16 cellular contexts compared by ENCODE assay signal in the genomic region with DNA sequence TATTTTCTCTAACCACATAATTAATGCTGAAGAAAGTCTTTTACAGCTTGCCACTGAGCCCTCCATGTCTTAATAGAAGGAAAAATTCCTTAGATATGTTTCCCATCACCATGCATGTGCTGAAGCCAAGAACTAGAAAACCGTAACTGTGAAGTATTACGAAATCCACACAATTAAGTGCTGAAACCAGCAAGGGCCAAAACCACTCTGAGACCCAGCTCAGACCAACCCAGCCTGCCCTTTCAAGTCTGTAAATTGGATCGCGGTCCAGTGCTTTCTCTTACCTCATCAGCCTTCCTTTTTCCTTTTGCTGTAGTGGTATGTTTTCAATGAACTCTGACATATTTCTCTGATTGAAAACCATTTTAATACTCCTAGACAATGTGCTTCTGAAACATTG. TPM values are rescaled to one million over a fixed set of nuclear protein-coding genes. Genes with fewer than 3 reads are reported as not detected.
A peak's percentile ranks its signal among the peaks of the same experiment; 100 is the strongest.
DNase-seq lines count a peak whose midpoint lies in the region; ATAC-seq, FAIRE-seq and TF ChIP-seq lines count a peak whose summit lies in the region.
"Had no signal": no experiment of that assay in that cellular context is flagged by ENCODE, and none has a peak within 500 bp of the region (broad histone marks: within the 10 kb centered on the region; RNA-seq: fewer than 3 reads in every experiment).

No MANE protein-coding gene starts in this region.

- BruUV-seq in HepG2 (replicated peaks; lab: Mats Ljungman, UMichigan) = no TSS peak

- H3K14ac ChIP-seq in H1 (ENCODE audit: insufficient read length) = no peak overlapping the region

- no peak overlapping the region for H4K5ac ChIP-seq in H1 (ENCODE audit: insufficient read length, low read depth, low read length)

- no peak overlapping the region for H2AK5ac ChIP-seq in H1 (ENCODE audit: low read depth, low read length)

- FAIRE-seq in H1 (lab: Jason Lieb, UNC) (no peak), HepG2 (lab: Jason Lieb, UNC) (no peak)
- FAIRE-seq: urothelium cell line had no signal

- H3K56ac ChIP-seq in H1 (replicated peaks; ENCODE audit: insufficient read length, low read depth, low read length) = no peak overlapping the region

- H3K79me2 ChIP-seq in GM23248 (ENCODE audit: insufficient read depth) (peaks cover 15% of the 10 kb centered on the region), H1 (ENCODE audit: control insufficient read depth in 1 of 2, insufficient read depth in 2 of 2, low read length in 2 of 2) (no peaks in the 10 kb centered on the region), HepG2 (ENCODE audit: insufficient read depth, low read length) (no peaks in the 10 kb centered on the region), GM23338 (replicated peaks; ENCODE audit: insufficient read depth) (no peaks in the 10 kb centered on the region)

- no peaks in the 10 kb centered on the region for H3K9me3 Mint-ChIP-seq in GM23338
- H3K9me3 Mint-ChIP-seq in activated T-helper 2 cell treated with anti-CD3 and anti-CD28 coated beads, Interferon-gamma antibody, Interleukin-2, Interleukin-4, amounts not matched to agents 10 μg/mL and 5 μg/mL and 100 μg/mL, durations not matched to agents 14 hours and 24 hours and 36 hours = peaks cover 3% of the 10 kb centered on the region

- H3K18ac ChIP-seq in H1 (ENCODE audit: extremely low read depth, low read length) = no peak overlapping the region

- H2BK12ac ChIP-seq in H1 (ENCODE audit: low read depth, low read length) = no peak overlapping the region

- no peak overlapping the region for H2BK5ac ChIP-seq in H1 (ENCODE audit: low read depth, low read length)

- no peak overlapping the region for H4K8ac ChIP-seq in H1 (ENCODE audit: extremely low read depth, insufficient read depth, low read length)

- H3K9me3 ChIP-seq in GM23248 (ENCODE audit: low read depth) (no peaks in the 10 kb centered on the region), H1 (ENCODE audit: insufficient read depth in 2 of 2, low read depth in 1 of 2, low read length in 1 of 2) (no peaks in the 10 kb centered on the region), HepG2 (ENCODE audit: low read length) (no peaks in the 10 kb centered on the region)

- TF ChIP-seq EP300 in H1 (IDR thresholded peaks at IDR 0.05; ENCODE audit: borderline replicate concordance in 1 of 2, low read depth in 2 of 2, low read length in 2 of 2) (no peak), HepG2 (IDR thresholded peaks at IDR 0.05; ENCODE audit: low read depth in 2 of 2, low read length in 2 of 2) (no peak), HepG2 (CRISPR knock-in tag; IDR thresholded peaks at IDR 0.05; ENCODE audit: borderline replicate concordance) (no peak)

- peaks cover 6% of the 10 kb centered on the region; the same call in 2 of the 3 replicates for H3K4me1 Mint-ChIP-seq in GM23338
- no peaks in the 10 kb centered on the region for H3K4me1 Mint-ChIP-seq in activated T-helper 2 cell treated with anti-CD3 and anti-CD28 coated beads, Interferon-gamma antibody, Interleukin-2, Interleukin-4, amounts not matched to agents 10 μg/mL and 5 μg/mL and 100 μg/mL, durations not matched to agents 14 hours and 24 hours and 36 hours (ENCODE audit: low read depth)
- H3K4me1 Mint-ChIP-seq: activated CD8-positive, alpha-beta memory T cell treated with anti-CD3 and anti-CD28 coated beads, Interleukin-2, amount 10 ng/mL, durations not matched to agents 7 days and 5 days had no signal

- H3K36me3 ChIP-seq in GM23248 (ENCODE audit: low read depth) (no peaks in the 10 kb centered on the region), H1 (ENCODE audit: control insufficient read depth in 2 of 4, insufficient read depth in 4 of 4, low read length in 3 of 4) (no peaks in the 10 kb centered on the region), HepG2 (replicated peaks in 1 of 2; ENCODE audit: control insufficient read depth in 1 of 2, insufficient read depth in 2 of 2, low read length in 2 of 2) (no peaks in the 10 kb centered on the region), GM23338 (ENCODE audit: insufficient read depth) (no peaks in the 10 kb centered on the region)

- TF ChIP-seq POLR2A in H1 (IDR thresholded peaks at IDR 0.05; ENCODE audit: control extremely low read depth in 1 of 2, low read depth in 2 of 2, low read length in 2 of 2) = no peak
- no peak for TF ChIP-seq POLR2A in HepG2 (IDR thresholded peaks at IDR 0.05; ENCODE audit: insufficient read depth in 1 of 2, low read depth in 2 of 2, low read length in 2 of 2)

- in situ Hi-C loops in GM23248 (cut with MboI) (no loop called here), HepG2 (cut with HindIII; ENCODE audit: extremely low pct_ligation_motif_present, low pct_unique_long_range_greater_than_20kb) (no loop called here)

- H3K27ac Mint-ChIP-seq in GM23338 = no peak overlapping the region
- H3K27ac Mint-ChIP-seq in activated T-helper 2 cell treated with anti-CD3 and anti-CD28 coated beads, Interferon-gamma antibody, Interleukin-2, Interleukin-4, amounts not matched to agents 10 μg/mL and 5 μg/mL and 100 μg/mL, durations not matched to agents 14 hours and 24 hours and 36 hours = no peak overlapping the region
- H3K27ac Mint-ChIP-seq: activated CD8-positive, alpha-beta memory T cell treated with anti-CD3 and anti-CD28 coated beads, Interleukin-2, amount 10 ng/mL, durations not matched to agents 7 days and 5 days; activated naive CD8-positive, alpha-beta T cell; nephron progenitor cell had no signal

- H3K27ac ChIP-seq in GM23248 = no peak overlapping the region
- no peak overlapping the region for H3K27ac ChIP-seq in H1 (ENCODE audit: low read depth, low read length)
- no peak overlapping the region for H3K27ac ChIP-seq in HepG2 (ENCODE audit: extremely low read length, insufficient read depth, low read length)
- no peak overlapping the region for H3K27ac ChIP-seq in GM23338 (ENCODE audit: low read depth)
- H3K27ac ChIP-seq: VCaP had no signal

- TF ChIP-seq RAD21 in H1 (IDR thresholded peaks at IDR 0.05 in 1 of 2, conservative IDR thresholded peaks at IDR 0.05 in 1 of 2; ENCODE audit: low read depth in 2 of 2, low read length in 2 of 2) (no peak), HepG2 (CRISPR knock-in tag; IDR thresholded peaks at IDR 0.05) (no peak)

- peak overlapping the region; percentile 30 for H3K4me2 ChIP-seq in GM23248 (ENCODE audit: unreplicated experiment)
- no peak overlapping the region for H3K4me2 ChIP-seq in H1 (ENCODE audit: insufficient read depth in 1 of 2, low read depth in 2 of 2, low read length in 2 of 2)
- H3K4me2 ChIP-seq in HepG2 (ENCODE audit: low read depth, low read length) = no peak overlapping the region
- H3K4me2 ChIP-seq in GM23338 = no peak overlapping the region

- H2BK15ac ChIP-seq in H1 (ENCODE audit: low read length) = no peak overlapping the region

- H3K36me3 Mint-ChIP-seq in GM23338 (ENCODE audit: low read depth) = no peaks in the 10 kb centered on the region
- no peaks in the 10 kb centered on the region for H3K36me3 Mint-ChIP-seq in activated T-helper 2 cell treated with anti-CD3 and anti-CD28 coated beads, Interferon-gamma antibody, Interleukin-2, Interleukin-4, amounts not matched to agents 10 μg/mL and 5 μg/mL and 100 μg/mL, durations not matched to agents 14 hours and 24 hours and 36 hours (ENCODE audit: low read depth)
- H3K36me3 Mint-ChIP-seq: activated CD8-positive, alpha-beta memory T cell treated with anti-CD3 and anti-CD28 coated beads, Interleukin-2, amount 10 ng/mL, durations not matched to agents 7 days and 5 days; activated naive CD8-positive, alpha-beta T cell had no signal

- peaks cover 5% of the 10 kb centered on the region for H3K79me1 ChIP-seq in H1 (ENCODE audit: low read depth, low read length)

- H3K27me3 Mint-ChIP-seq in GM23338 (ENCODE audit: insufficient read depth, low read depth, poor library complexity) = no peaks in the 10 kb centered on the region
- H3K27me3 Mint-ChIP-seq in activated T-helper 2 cell treated with anti-CD3 and anti-CD28 coated beads, Interferon-gamma antibody, Interleukin-2, Interleukin-4, amounts not matched to agents 10 μg/mL and 5 μg/mL and 100 μg/mL, durations not matched to agents 14 hours and 24 hours and 36 hours (ENCODE audit: low read depth) = no peaks in the 10 kb centered on the region
- H3K27me3 Mint-ChIP-seq: activated CD8-positive, alpha-beta memory T cell treated with anti-CD3 and anti-CD28 coated beads, Interleukin-2, amount 10 ng/mL, durations not matched to agents 7 days and 5 days; activated naive CD8-positive, alpha-beta T cell had no signal

- H2BK120ac ChIP-seq in H1 (replicated peaks; ENCODE audit: low read depth, low read length) = no peak overlapping the region

- CTCF ChIA-PET in AG04449 (lab: Yijun Ruan, JAX) (interaction anchor here (1.0 kb wide), 1 partner anchor 9 kb away, joined by 3 read pairs; no protein-coding TSS in a partner anchor), H1 (lab: Charles Lee; ENCODE audit: partially characterized antibody) (interaction anchor here (0.5 to 3.2 kb wide), 4 partner anchors 21 to 632 kb away, joined by 3 to 10 read pairs (median 6); a partner anchor contains a TSS), HepG2 (lab: Yijun Ruan, JAX; ENCODE audit: low intra/inter-chr PET ratio, low total read pairs) (no interaction called here)

- H3K4ac ChIP-seq in H1 (replicated peaks; ENCODE audit: insufficient read length, low read depth, low read length) = no peak overlapping the region

- H3K23ac ChIP-seq in H1 (ENCODE audit: insufficient read length) = no peak overlapping the region

- no peak overlapping the region for H3K4me3 ChIP-seq in AG04449 (ENCODE audit: low read depth, low read length)
- no peak overlapping the region for H3K4me3 ChIP-seq in GM23248
- H3K4me3 ChIP-seq in H1 (ENCODE audit: extremely low read depth in 1 of 4, insufficient read depth in 2 of 4, low read depth in 3 of 4, low read length in 4 of 4) = no peak overlapping the region
- H3K4me3 ChIP-seq in HepG2 (replicated peaks in 1 of 3; ENCODE audit: insufficient read depth in 1 of 3, low read depth in 2 of 3, low read length in 3 of 3) = no peak overlapping the region
- no peak overlapping the region for H3K4me3 ChIP-seq in GM23338

- no peak for TF ChIP-seq CTCF in AG04449 (IDR thresholded peaks at IDR 0.05; ENCODE audit: insufficient read depth, low read length, missing control alignments)
- TF ChIP-seq CTCF in H1 (IDR thresholded peaks at IDR 0.05; ENCODE audit: control extremely low read depth in 1 of 3, insufficient read depth in 1 of 3, low read depth in 1 of 3, low read length in 3 of 3) = no peak
- TF ChIP-seq CTCF in HepG2 (CRISPR knock-in tag; IDR thresholded peaks at IDR 0.05) = no peak
- TF ChIP-seq CTCF in GM23338 (conservative IDR thresholded peaks at IDR 0.05; ENCODE audit: low read depth in 2 of 2) = no peak

- H3K4me1 ChIP-seq in GM23248 (ENCODE audit: insufficient read depth) (peaks cover 20% of the 10 kb centered on the region), H1 (replicated peaks in 1 of 4; ENCODE audit: control insufficient read depth in 3 of 4, insufficient read depth in 4 of 4, low read length in 3 of 4) (no peaks in the 10 kb centered on the region), HepG2 (ENCODE audit: insufficient read depth, low read length) (no peaks in the 10 kb centered on the region), GM23338 (ENCODE audit: insufficient read depth) (no peaks in the 10 kb centered on the region)

- no peak overlapping the region for H3K4me3 Mint-ChIP-seq in GM23338
- no peak overlapping the region for H3K4me3 Mint-ChIP-seq in activated T-helper 2 cell treated with anti-CD3 and anti-CD28 coated beads, Interferon-gamma antibody, Interleukin-2, Interleukin-4, amounts not matched to agents 10 μg/mL and 5 μg/mL and 100 μg/mL, durations not matched to agents 14 hours and 24 hours and 36 hours (ENCODE audit: low read depth)
- H3K4me3 Mint-ChIP-seq: activated CD8-positive, alpha-beta memory T cell treated with anti-CD3 and anti-CD28 coated beads, Interleukin-2, amount 10 ng/mL, durations not matched to agents 7 days and 5 days; activated naive CD8-positive, alpha-beta T cell; nephron progenitor cell had no signal

- H3K9me2 ChIP-seq in GM23248 (ENCODE audit: insufficient read depth) = no peaks in the 10 kb centered on the region
- no peaks in the 10 kb centered on the region for H3K9me2 ChIP-seq in GM23338 (ENCODE audit: insufficient read depth)

- no peaks in the 10 kb centered on the region for H3F3A ChIP-seq in GM23248 (ENCODE audit: insufficient read depth)
- H3F3A ChIP-seq in GM23338 (replicated peaks; ENCODE audit: low read depth) = no peaks in the 10 kb centered on the region

- DNase-seq in AG04449 (ENCODE audit: low read depth, low spot score) = peak; percentile 36
- peak; percentile 72 for DNase-seq in GM23248
- DNase-seq in H1 (ENCODE audit: low read depth in 1 of 2, low spot score in 2 of 2) = no peak
- no peak for DNase-seq in HepG2 (ENCODE audit: low spot score)
- DNase-seq in GM23338 (ENCODE audit: low spot score) = no peak
- DNase-seq in activated T-helper 2 cell treated with anti-CD3 and anti-CD28 coated beads, Interferon-gamma antibody, Interleukin-2, Interleukin-4, amounts not matched to agents 10 μg/mL and 5 μg/mL and 100 μg/mL, durations not matched to agents 14 hours and 24 hours and 36 hours (ENCODE audit: low spot score) = no peak
- DNase-seq: activated CD8-positive, alpha-beta memory T cell treated with anti-CD3 and anti-CD28 coated beads, Interleukin-2, amount 10 ng/mL, durations not matched to agents 7 days and 5 days; foreskin melanocyte; KBM-7; NCI-H2029 treated with DMSO at 0.1 percent for 48 hours; nephron progenitor cell had no signal

- no peak for ATAC-seq in HepG2
- no peak for ATAC-seq in GM23338
- no peak for ATAC-seq in GM19395 (IDR thresholded peaks at IDR 0.05; ENCODE audit: unreplicated experiment)
- no peak for ATAC-seq in HG02798 (IDR thresholded peaks at IDR 0.05; ENCODE audit: poor library complexity, unreplicated experiment)
- ATAC-seq: activated CD8-positive, alpha-beta memory T cell treated with anti-CD3 and anti-CD28 coated beads, Interleukin-2, amount 10 ng/mL, durations not matched to agents 7 days and 5 days had no signal

- POLR2A ChIA-PET in AG04449 (lab: Yijun Ruan, JAX) (no interaction called here), H1 (lab: Charles Lee; ENCODE audit: partially characterized antibody) (no interaction called here), HepG2 (lab: Yijun Ruan, JAX) (no interaction called here)

- no peaks in the 10 kb centered on the region for H3K23me2 ChIP-seq in H1 (ENCODE audit: low read depth, low read length)

- H4K91ac ChIP-seq in H1 (replicated peaks; ENCODE audit: insufficient read length, low read length) = no peak overlapping the region

- no peaks in the 10 kb centered on the region for H3K27me3 ChIP-seq in GM23248 (replicated peaks; ENCODE audit: insufficient read depth)
- H3K27me3 ChIP-seq in H1 (replicated peaks in 1 of 4; ENCODE audit: control insufficient read depth in 3 of 4, extremely low read depth in 1 of 4, insufficient read depth in 3 of 4, low read length in 3 of 4) = no peaks in the 10 kb centered on the region
- no peaks in the 10 kb centered on the region; a peak in 1 of 5 replicates for H3K27me3 ChIP-seq in HepG2 (ENCODE audit: control insufficient read depth in 1 of 2, insufficient read depth in 2 of 2, low read length in 2 of 2)
- H3K27me3 ChIP-seq in GM23338 (ENCODE audit: insufficient read depth) = no peaks in the 10 kb centered on the region

- no peak overlapping the region for H3K9ac ChIP-seq in GM23248
- no peak overlapping the region for H3K9ac ChIP-seq in H1 (replicated peaks in 1 of 4; ENCODE audit: extremely low read depth in 1 of 4, low read depth in 3 of 4, low read length in 3 of 4)
- no peak overlapping the region for H3K9ac ChIP-seq in HepG2 (ENCODE audit: insufficient read depth, low read depth, low read length)

- intact Hi-C loops in HepG2 (cut with micrococcal nuclease; ENCODE audit: unreplicated experiment) = no loop called here
- intact Hi-C loops in activated T-helper 2 cell treated with anti-CD3 and anti-CD28 coated beads, Interferon-gamma antibody, Interleukin-2, Interleukin-4, amounts not matched to agents 10 μg/mL and 5 μg/mL and 100 μg/mL, durations not matched to agents 14 hours and 24 hours and 36 hours (cut with micrococcal nuclease) = no loop called here

- no peak overlapping the region for H2BK20ac ChIP-seq in H1 (ENCODE audit: low read length)

- H2AFZ ChIP-seq in GM23248 (no peak overlapping the region), H1 (ENCODE audit: low read length) (no peak overlapping the region), HepG2 (ENCODE audit: low read length) (no peak overlapping the region), GM23338 (no peak overlapping the region)

- WGBS in GM23248 (ENCODE audit: low coverage in 1 of 2, low lambda C conversion rate in 2 of 2, missing lambda C conversion rate in 2 of 2), 2 experiments = 26 to 37% methylated on average over 4 of the region's 4 CpGs
- 88% methylated on average over 4 of the region's 4 CpGs; no CpG with 5 or more reads in 1 of the 2 experiments for WGBS in H1 (ENCODE audit: extremely low coverage in 1 of 2, insufficient coverage in 1 of 2, insufficient read length in 1 of 2, insufficient replicate concordance in 2 of 2, low coverage in 1 of 2, low lambda C conversion rate in 2 of 2, missing lambda C conversion rate in 1 of 2), 2 experiments
- 22% methylated on average over 4 of the region's 4 CpGs for WGBS in HepG2 (ENCODE audit: low lambda C conversion rate)

- H4K20me1 ChIP-seq in GM23248 (ENCODE audit: insufficient read depth) (no peaks in the 10 kb centered on the region), H1 (replicated peaks in 1 of 2; ENCODE audit: control insufficient read depth in 1 of 2, insufficient read depth in 2 of 2, low read length in 2 of 2) (peaks cover 0 to 2% of the 10 kb centered on the region in 2 experiments), HepG2 (ENCODE audit: insufficient read depth, low read length) (no peaks in the 10 kb centered on the region), GM23338 (replicated peaks; ENCODE audit: insufficient read depth) (0 out of 2 replicates have a peak, but pooled peaks cover under 1% of the 10 kb centered on the region)

RNA-seq across cellular contexts. Expression of a gene that starts 26.3 kb away (rescaled TPM):
- 38.2 and 40.1 TPM in 2 replicates for total RNA-seq in GM23248 (2014; rRNA removed; shearing (Covaris generic))
- 29.7 and 33.5 TPM in 2 replicates for polyA plus RNA-seq in GM23248 (2016; fragmentation: Nextera tagmentation; extraction: Ambion mirVana)
- total RNA-seq in H1 (2021; fragmentation: NEBNext Ultra II Directional; extraction: Animal tissue kit (Norgen Biotek cat#: 25700)) = 8.7 and 8.9 TPM in 2 replicates
- polyA plus RNA-seq in H1 (2011; rRNA removed) = 5.3 and 5.7 TPM in 2 replicates
- polyA plus RNA-seq in H1 (2011; cell fraction: cytosol; rRNA removed) = 3.1 TPM
- 13.6 TPM for polyA plus RNA-seq in H1 (2011; cell fraction: nucleus; rRNA removed)
- polyA plus RNA-seq in H1 (2012, experiment 1 of 2) = 2.9 to 4.5 TPM (median 3.6 TPM) in 4 replicates
- 0.58 TPM for polyA plus RNA-seq in H1 (2012, experiment 2 of 2)
- 5.7 TPM for polyA plus RNA-seq in H1 (2013, experiment 1 of 2)
- 5.2 TPM for polyA plus RNA-seq in H1 (2013, experiment 2 of 2)
- polyA minus RNA-seq in H1 (2011; rRNA and poly(A)+ RNA removed) = 42.5 and 55.6 TPM in 2 replicates
- polyA minus RNA-seq in H1 (2011; cell fraction: cytosol; rRNA and poly(A)+ RNA removed) = 11.8 TPM
- polyA minus RNA-seq in H1 (2011; cell fraction: nucleus; rRNA and poly(A)+ RNA removed) = 39.9 TPM
- not detected in 2 replicates for total RNA-seq in HepG2 (2016; rRNA removed; fragmentation: Illumina TruSeq; extraction: Trizol)
- total RNA-seq in HepG2 (2016; cell fraction: cytosol; rRNA removed; fragmentation: Illumina TruSeq; extraction: Trizol; ENCODE audit: low read depth) = not detected in 2 replicates
- not detected in 2 replicates for total RNA-seq in HepG2 (2016; cell fraction: insoluble cytoplasmic fraction; rRNA removed; fragmentation: Illumina TruSeq; extraction: Trizol)
- total RNA-seq in HepG2 (2016; cell fraction: membrane; rRNA removed; fragmentation: Illumina TruSeq; extraction: Trizol) = not detected in 2 replicates
- total RNA-seq in HepG2 (2016; cell fraction: nucleus; rRNA removed; fragmentation: Illumina TruSeq; extraction: Trizol) = not detected in 2 replicates
- 0.01 TPM in 2 replicates for polyA plus RNA-seq in HepG2 (2011; rRNA removed)
- under 0.01 and 0.01 TPM in 2 replicates for polyA plus RNA-seq in HepG2 (2011; cell fraction: cytosol; rRNA removed)
- 0.02 TPM in 1 of 2 replicates, not detected in the other for polyA plus RNA-seq in HepG2 (2011; cell fraction: nucleus; rRNA removed)
- not detected in 2 replicates for polyA plus RNA-seq in HepG2 (2012)
- not detected in 2 replicates for polyA plus RNA-seq in HepG2 (2016; cell fraction: cytosol; fragmentation: Illumina TruSeq; extraction: Trizol; ENCODE audit: low read depth)
- not detected in 2 replicates for polyA plus RNA-seq in HepG2 (2016; cell fraction: insoluble cytoplasmic fraction; fragmentation: Illumina TruSeq; extraction: Trizol; ENCODE audit: low read depth)
- polyA plus RNA-seq in HepG2 (2016; cell fraction: membrane; fragmentation: Illumina TruSeq; extraction: Trizol; ENCODE audit: low read depth) = not detected in 2 replicates
- not detected in 2 replicates for polyA plus RNA-seq in HepG2 (2016; cell fraction: nucleus; fragmentation: Illumina TruSeq; extraction: Trizol; ENCODE audit: insufficient read depth, low read depth)
- 0.02 TPM in 1 of 2 replicates, not detected in the other for polyA minus RNA-seq in HepG2 (2011; rRNA and poly(A)+ RNA removed; ENCODE audit: low replicate concordance)
- not detected in 2 replicates for polyA minus RNA-seq in HepG2 (2011; cell fraction: cytosol; rRNA and poly(A)+ RNA removed)
- under 0.01 TPM in 1 of 2 replicates, not detected in the other for polyA minus RNA-seq in HepG2 (2011; cell fraction: nucleus; rRNA and poly(A)+ RNA removed)
- total RNA-seq in GM23338 (2014; rRNA removed; shearing (Covaris generic)) = 6.9 and 8.1 TPM in 2 replicates
- 1.8 and 2.1 TPM in 2 replicates for polyA plus RNA-seq in GM23338 (2016; fragmentation: Nextera tagmentation; extraction: Ambion mirVana)
- total RNA-seq in activated T-helper 2 cell treated with anti-CD3 and anti-CD28 coated beads, Interferon-gamma antibody, Interleukin-2, Interleukin-4, amounts not matched to agents 10 μg/mL and 5 μg/mL and 100 μg/mL, durations not matched to agents 14 hours and 24 hours and 36 hours = 0.27 and 0.62 TPM in 2 replicates

Comparison
In these comparisons a context has a peak if more than half of its experiments do, and no peak if none do; other contexts are left out.
1. DNase-seq: peak in AG04449 (single experiment) and GM23248 (single experiment); none in H1 (0 of 2), HepG2 (single experiment), GM23338 (single experiment) and activated T-helper 2 cell treated with anti-CD3 and anti-CD28 coated beads, Interferon-gamma antibody, Interleukin-2, Interleukin-4, amounts not matched to agents 10 μg/mL and 5 μg/mL and 100 μg/mL, durations not matched to agents 14 hours and 24 hours and 36 hours (single experiment).